In the genomic region with DNA sequence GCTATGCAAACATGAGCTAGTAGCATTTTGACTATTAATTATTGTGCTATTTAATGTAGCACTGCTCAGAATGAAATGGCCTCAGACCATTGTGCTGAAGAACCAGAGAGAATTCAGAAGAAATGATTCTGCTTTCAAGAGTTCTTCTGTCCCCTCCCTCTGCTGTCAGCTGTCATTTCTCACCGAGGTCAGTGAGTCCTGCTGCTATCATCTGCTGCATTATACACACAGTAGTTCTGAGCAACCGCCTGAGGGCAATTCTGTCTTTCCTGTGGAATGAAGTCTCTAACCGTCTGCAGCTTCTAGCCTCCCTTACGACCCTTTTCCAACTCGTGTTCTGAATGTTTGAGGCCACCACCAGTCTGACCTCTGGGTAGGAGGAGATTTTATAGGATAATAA, we compare ENCODE assay signal across 16 cellular contexts.
"Had no signal": no experiment of that assay in that cellular context is flagged by ENCODE, and none has a peak within 500 bp of the region (broad histone marks: within the 10 kb centered on the region; RNA-seq: fewer than 3 reads in every experiment).

No MANE protein-coding gene starts in this region.

- ATAC-seq: activated CD8-positive, alpha-beta memory T cell treated with anti-CD3 and anti-CD28 coated beads, Interleukin-2, amount 10 ng/mL, durations not matched to agents 7 days and 5 days; body of pancreas; left colon; mucosa of descending colon; natural killer cell; right cardiac atrium had no signal

- H3K4me1 Mint-ChIP-seq: activated CD8-positive, alpha-beta memory T cell treated with anti-CD3 and anti-CD28 coated beads, Interleukin-2, amount 10 ng/mL, durations not matched to agents 7 days and 5 days; natural killer cell had no signal

- H3K27ac ChIP-seq: body of pancreas had no signal

- H3K4me3 ChIP-seq: body of pancreas, lung, mucosa of descending colon had no signal

- DNase-seq: activated CD4-positive, alpha-beta T cell treated with anti-CD3 and anti-CD28 coated beads, Interleukin-2, amount 50 U/mL, for 4 hours; activated CD8-positive, alpha-beta memory T cell treated with anti-CD3 and anti-CD28 coated beads, Interleukin-2, amount 10 ng/mL, durations not matched to agents 7 days and 5 days; activated effector memory CD4-positive, alpha-beta T cell treated with Interleukin-2 at 50 U/mL for 16 hours; activated T-cell treated with anti-CD3 and anti-CD28 coated beads, Interleukin-2, amount 50 U/mL, for 24 hours; amniotic stem cell; body of pancreas; head of caudate nucleus; left colon; mucosa of descending colon; natural killer cell; nucleus accumbens; right cardiac atrium; small intestine had no signal

- H3K4me1 ChIP-seq: body of pancreas had no signal

- H3K36me3 Mint-ChIP-seq: activated CD8-positive, alpha-beta memory T cell treated with anti-CD3 and anti-CD28 coated beads, Interleukin-2, amount 10 ng/mL, durations not matched to agents 7 days and 5 days; natural killer cell had no signal

- H3K9me3 Mint-ChIP-seq: activated naive CD4-positive, alpha-beta T cell treated with anti-CD3 and anti-CD28 coated beads, Interleukin-2, amount 50 U/mL, for 24 hours; activated T-cell treated with anti-CD3 and anti-CD28 coated beads, Interleukin-2, amount 50 U/mL, for 24 hours; central memory CD8-positive, alpha-beta T cell; natural killer cell had no signal

- H3K27ac Mint-ChIP-seq: activated CD8-positive, alpha-beta memory T cell treated with anti-CD3 and anti-CD28 coated beads, Interleukin-2, amount 10 ng/mL, durations not matched to agents 7 days and 5 days; activated naive CD4-positive, alpha-beta T cell treated with anti-CD3 and anti-CD28 coated beads, Interleukin-2, amount 50 U/mL, for 24 hours; activated T-cell treated with anti-CD3 and anti-CD28 coated beads, Interleukin-2, amount 50 U/mL, for 24 hours; natural killer cell had no signal

- H3K9me3 ChIP-seq: body of pancreas, mucosa of descending colon had no signal

- H3K27me3 Mint-ChIP-seq: activated CD8-positive, alpha-beta memory T cell treated with anti-CD3 and anti-CD28 coated beads, Interleukin-2, amount 10 ng/mL, durations not matched to agents 7 days and 5 days; activated naive CD4-positive, alpha-beta T cell treated with anti-CD3 and anti-CD28 coated beads, Interleukin-2, amount 50 U/mL, for 24 hours; activated T-cell treated with anti-CD3 and anti-CD28 coated beads, Interleukin-2, amount 50 U/mL, for 24 hours had no signal

- H3K4me3 Mint-ChIP-seq: activated CD8-positive, alpha-beta memory T cell treated with anti-CD3 and anti-CD28 coated beads, Interleukin-2, amount 10 ng/mL, durations not matched to agents 7 days and 5 days; activated naive CD4-positive, alpha-beta T cell treated with anti-CD3 and anti-CD28 coated beads, Interleukin-2, amount 50 U/mL, for 24 hours; activated T-cell treated with anti-CD3 and anti-CD28 coated beads, Interleukin-2, amount 50 U/mL, for 24 hours; central memory CD8-positive, alpha-beta T cell; natural killer cell had no signal

- H3K27me3 ChIP-seq: body of pancreas had no signal
